Comparison of ENCODE assay signal across 8 cellular contexts in the genomic region with DNA sequence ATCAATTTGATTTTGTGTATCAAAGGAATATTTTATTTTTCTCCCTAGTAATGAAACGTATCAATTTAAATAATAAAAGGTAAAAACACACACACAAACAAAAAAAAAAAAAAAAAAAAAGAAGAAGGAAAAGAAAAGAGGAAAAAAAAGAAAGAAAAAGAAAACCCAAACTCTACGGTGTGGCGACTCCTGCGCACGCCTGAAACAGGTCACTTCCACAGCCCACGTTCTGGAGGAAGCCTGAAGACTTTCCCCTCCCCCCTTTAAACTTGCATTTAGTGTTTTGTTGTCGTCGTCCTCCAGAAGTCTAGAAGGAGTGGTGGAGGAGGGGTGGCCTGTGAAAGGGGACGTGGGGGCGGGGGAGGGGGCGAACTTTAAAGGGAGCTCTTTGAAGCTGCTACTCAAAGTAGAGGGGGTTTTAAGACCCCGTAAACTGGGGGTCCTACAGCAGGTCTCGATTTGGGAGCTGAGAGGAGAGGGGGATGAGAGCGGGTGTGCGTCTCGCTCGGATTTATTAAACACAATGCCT.
A peak's percentile ranks its signal among the peaks of the same experiment; 100 is the strongest.
DNase-seq lines count a peak whose midpoint lies in the region; ATAC-seq and TF ChIP-seq lines count a peak whose summit lies in the region.

No MANE protein-coding gene starts in this region.

- ATAC-seq in GM19324 (IDR thresholded peaks at IDR 0.05; ENCODE audit: low FRiP score, unreplicated experiment) (no peak), HG03520 (IDR thresholded peaks at IDR 0.05; ENCODE audit: unreplicated experiment) (no peak)

- H3K27me3 ChIP-seq in mucosa of rectum (ENCODE audit: control insufficient read depth in 2 of 2, insufficient read depth in 2 of 2, low read length in 2 of 2): no peaks in the 10 kb centered on the region

- peak overlapping the region in 1 of 2 donors; percentile 29 for H3K9ac ChIP-seq in mucosa of rectum (ENCODE audit: low read depth in 1 of 2, low read length in 2 of 2)

- DNase-seq in GM12864 (ENCODE audit: low read depth) (no peak), NCI-H69 (lab: John Stamatoyannopoulos, UW) (peak; percentile 56), astrocyte of the spinal cord (ENCODE audit: low read depth, low spot score) (no peak), middle frontal gyrus (ENCODE audit: extremely low spot score, low spot score) (no peak), DMS153 treated with DMSO at 0.1 percent for 48 hours (lab: John Stamatoyannopoulos, UW; ENCODE audit: unreplicated experiment) (no peak)

- H3K4me3 ChIP-seq in GM12864 (ENCODE audit: low read depth, low read length): peak overlapping the region; percentile 31
- peak overlapping the region; percentile 18 for H3K4me3 ChIP-seq in astrocyte of the spinal cord (ENCODE audit: low read depth, low read length)
- H3K4me3 ChIP-seq in mucosa of rectum (ENCODE audit: low read length in 2 of 2): peak overlapping the region; percentile 47 to 59

- peaks cover 20 to 27% of the 10 kb centered on the region in 2 donors for H3K4me1 ChIP-seq in mucosa of rectum (ENCODE audit: control insufficient read depth in 2 of 2, insufficient read depth in 2 of 2, low read length in 2 of 2)

- H3K27ac ChIP-seq in mucosa of rectum (ENCODE audit: low read depth in 2 of 2, low read length in 2 of 2): no peak overlapping the region

- H3K9me3 ChIP-seq in mucosa of rectum (ENCODE audit: control insufficient read depth in 2 of 2, low read length in 2 of 2): no peaks in the 10 kb centered on the region

- TF ChIP-seq CTCF in GM12864 (IDR thresholded peaks at IDR 0.05; ENCODE audit: low read depth, low read length, missing control alignments) (no peak), astrocyte of the spinal cord (IDR thresholded peaks at IDR 0.05; ENCODE audit: low read depth, low read length) (no peak)

- no peaks in the 10 kb centered on the region for H3K36me3 ChIP-seq in mucosa of rectum (ENCODE audit: control insufficient read depth in 2 of 2, insufficient read depth in 2 of 2, low read length in 2 of 2)

- in situ Hi-C loops in astrocyte of the spinal cord (cut with HindIII; ENCODE audit: low sequenced_read_pairs): no loop called here
